In the genomic region with DNA sequence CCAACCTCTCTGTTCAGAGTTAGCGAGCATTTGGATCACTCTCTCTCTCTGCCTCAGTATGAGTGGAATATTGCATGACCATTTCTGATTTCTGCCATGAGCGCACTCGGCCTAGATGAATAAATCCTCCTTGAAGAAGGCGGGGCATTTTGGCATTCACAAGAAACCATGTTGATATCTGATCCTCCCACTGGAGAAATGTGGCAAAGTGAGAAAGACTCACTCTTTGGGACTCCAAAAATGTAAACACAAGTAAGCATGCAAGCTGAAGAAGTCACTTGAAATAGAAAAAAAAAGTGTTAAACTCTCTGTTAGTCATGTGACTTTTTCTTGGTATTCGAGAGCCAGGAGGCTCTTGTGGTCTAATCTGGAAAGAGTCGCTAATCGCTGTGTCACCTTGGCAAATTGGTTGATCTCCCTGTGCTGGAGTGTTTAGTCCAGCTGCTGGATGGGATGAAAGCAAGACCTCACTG, we compare ENCODE assay signal across 22 cellular contexts.
DNase-seq lines count a peak whose midpoint lies in the region; ATAC-seq and TF ChIP-seq lines count a peak whose summit lies in the region.
"Had no signal": no experiment of that assay in that cellular context is flagged by ENCODE, and none has a peak within 500 bp of the region (broad histone marks: within the 10 kb centered on the region; RNA-seq: fewer than 3 reads in every experiment).

No MANE protein-coding gene starts in this region.

- no peaks in the 10 kb centered on the region for H3K9me3 ChIP-seq in right atrium auricular region
- H3K9me3 ChIP-seq in gastroesophageal sphincter, result no peaks in the 10 kb centered on the region
- H3K9me3 ChIP-seq in aorta (ENCODE audit: control insufficient read depth, low read length), result no peaks in the 10 kb centered on the region
- H3K9me3 ChIP-seq: neutrophil, stomach had no signal

- peak overlapping the region in 1 of 2 donors; percentile 37 for H3K27ac ChIP-seq in right atrium auricular region
- peak overlapping the region in 1 of 4 donors; percentile 17 for H3K27ac ChIP-seq in gastroesophageal sphincter
- no peak overlapping the region for H3K27ac ChIP-seq in aorta (ENCODE audit: low read depth in 1 of 2, low read length in 2 of 2)
- H3K27ac ChIP-seq: 22Rv1, neutrophil, stomach had no signal

- no peaks in the 10 kb centered on the region for H3K36me3 ChIP-seq in right atrium auricular region
- H3K36me3 ChIP-seq in gastroesophageal sphincter, result no peaks in the 10 kb centered on the region
- H3K36me3 ChIP-seq in aorta (ENCODE audit: control insufficient read depth in 1 of 2, insufficient read depth in 2 of 2, low read length in 1 of 2), result no peaks in the 10 kb centered on the region
- H3K36me3 ChIP-seq: neutrophil, stomach had no signal

- no peak for TF ChIP-seq EP300 in gastroesophageal sphincter (IDR thresholded peaks at IDR 0.05)

- no peak overlapping the region for H3K4me3 Mint-ChIP-seq in nephron progenitor cell
- H3K4me3 Mint-ChIP-seq: activated CD4-positive, alpha-beta T cell treated with anti-CD3 and anti-CD28 coated beads, Interleukin-2, amount 10 ng/mL, durations not matched to agents 7 days and 5 days; CD14-positive monocyte; central memory CD8-positive, alpha-beta T cell had no signal

- H3K9me3 Mint-ChIP-seq in nephron progenitor cell, result peaks cover 3% of the 10 kb centered on the region
- H3K9me3 Mint-ChIP-seq: activated CD4-positive, alpha-beta T cell treated with anti-CD3 and anti-CD28 coated beads, Interleukin-2, amount 10 ng/mL, durations not matched to agents 7 days and 5 days; central memory CD8-positive, alpha-beta T cell had no signal

- peaks cover 17% of the 10 kb centered on the region for H3K4me1 Mint-ChIP-seq in nephron progenitor cell
- H3K4me1 Mint-ChIP-seq: activated CD4-positive, alpha-beta T cell treated with anti-CD3 and anti-CD28 coated beads, Interleukin-2, amount 10 ng/mL, durations not matched to agents 7 days and 5 days; central memory CD8-positive, alpha-beta T cell had no signal

- POLR2A ChIA-PET in HEK293T (lab: Yijun Ruan, JAX), result no interaction called here

- no peaks in the 10 kb centered on the region for H3K27me3 Mint-ChIP-seq in nephron progenitor cell (ENCODE audit: low read depth, poor library complexity)

- no peaks in the 10 kb centered on the region for H3K36me3 Mint-ChIP-seq in nephron progenitor cell (ENCODE audit: low read depth)
- H3K36me3 Mint-ChIP-seq: CD14-positive monocyte had no signal

- intact Hi-C loops in Right ventricle myocardium inferior (cut with DNase I), result loop anchor here (10.0 kb wide), 1 partner anchor 136 kb away; no protein-coding TSS in a partner anchor
- intact Hi-C loops in aorta (cut with DNase I), result no loop called here

- H3K4me1 ChIP-seq in right atrium auricular region (peaks cover 0 to 25% of the 10 kb centered on the region in 2 donors), gastroesophageal sphincter (peaks cover 0 to 55% (median 5%) of the 10 kb centered on the region in 3 donors), aorta (ENCODE audit: control insufficient read depth in 1 of 2, insufficient read depth in 2 of 2, low read length in 2 of 2) (peaks cover 0 to 11% of the 10 kb centered on the region in 2 donors)

- CTCF ChIA-PET in HEK293T (lab: Yijun Ruan, JAX), result no interaction called here

- H3K27me3 ChIP-seq in right atrium auricular region (no peaks in the 10 kb centered on the region), gastroesophageal sphincter (no peaks in the 10 kb centered on the region), aorta (ENCODE audit: control insufficient read depth in 1 of 2, insufficient read depth in 2 of 2, low read length in 1 of 2) (no peaks in the 10 kb centered on the region)
- H3K27me3 ChIP-seq: neutrophil, stomach had no signal

- WGBS in gastroesophageal sphincter (ENCODE audit: low coverage in 1 of 2), 2 donors, result 49 to 72% methylated on average over 7 of the region's 7 CpGs
- WGBS in aorta, 2 donors, result 48 to 54% methylated on average over 7 of the region's 7 CpGs

- ATAC-seq in Right ventricle myocardium inferior (peak; percentile 70), gastroesophageal sphincter (peak; percentile 70), aorta (ENCODE audit: low FRiP score) (peak; percentile 84), HG02884 (IDR thresholded peaks at IDR 0.05; ENCODE audit: unreplicated experiment) (no peak)
- ATAC-seq: esophagus mucosa had no signal

- no peak overlapping the region for H3K4me3 ChIP-seq in right atrium auricular region
- H3K4me3 ChIP-seq in gastroesophageal sphincter, result no peak overlapping the region
- H3K4me3 ChIP-seq in aorta (ENCODE audit: low read length in 2 of 2), result no peak overlapping the region
- H3K4me3 ChIP-seq: stomach had no signal

- no peak for TF ChIP-seq CTCF in right atrium auricular region (IDR thresholded peaks at IDR 0.05)
- TF ChIP-seq CTCF in gastroesophageal sphincter (IDR thresholded peaks at IDR 0.05), result no peak
- TF ChIP-seq CTCF in nephron progenitor cell (IDR thresholded peaks at IDR 0.05), result no peak

- DNase-seq in Right ventricle myocardium inferior (ENCODE audit: missing footprints), result no peak
- DNase-seq in right atrium auricular region (ENCODE audit: low spot score), result no peak
- DNase-seq in nephron progenitor cell, result no peak
- DNase-seq in aorta, result no peak
- no peak for DNase-seq in HEK293T (ENCODE audit: extremely low spot score)
- no peak for DNase-seq in ureter (ENCODE audit: low spot score)
- DNase-seq: activated CD4-positive, alpha-beta T cell treated with anti-CD3 and anti-CD28 coated beads, Interleukin-2, amount 10 ng/mL, durations not matched to agents 7 days and 5 days; amygdala; DMS153; hypothalamus; midbrain; NCI-H187 treated with DMSO at 0.1 percent for 48 hours; NCI-H446 treated with DMSO at 0.1 percent for 48 hours; stimulated activated CD4-positive, alpha-beta T cell treated with anti-CD3 and anti-CD28 coated beads, Interleukin-2, amount 100 ng/mL, for 24 hours; stomach had no signal

- H3K27ac Mint-ChIP-seq in nephron progenitor cell, result peak overlapping the region; percentile 24
- H3K27ac Mint-ChIP-seq: activated CD4-positive, alpha-beta T cell treated with anti-CD3 and anti-CD28 coated beads, Interleukin-2, amount 10 ng/mL, durations not matched to agents 7 days and 5 days; CD14-positive monocyte had no signal

- TF ChIP-seq POLR2A in gastroesophageal sphincter (IDR thresholded peaks at IDR 0.05), result no peak

TF ChIP-seq in HEK293T, 16 proteins besides CTCF, POLR2A, EP300 and RAD21:
- TF ChIP-seq FOXA1 (IDR thresholded peaks at IDR 0.05), result no peak
